2 cellular contexts compared by ENCODE assay signal in the genomic region with DNA sequence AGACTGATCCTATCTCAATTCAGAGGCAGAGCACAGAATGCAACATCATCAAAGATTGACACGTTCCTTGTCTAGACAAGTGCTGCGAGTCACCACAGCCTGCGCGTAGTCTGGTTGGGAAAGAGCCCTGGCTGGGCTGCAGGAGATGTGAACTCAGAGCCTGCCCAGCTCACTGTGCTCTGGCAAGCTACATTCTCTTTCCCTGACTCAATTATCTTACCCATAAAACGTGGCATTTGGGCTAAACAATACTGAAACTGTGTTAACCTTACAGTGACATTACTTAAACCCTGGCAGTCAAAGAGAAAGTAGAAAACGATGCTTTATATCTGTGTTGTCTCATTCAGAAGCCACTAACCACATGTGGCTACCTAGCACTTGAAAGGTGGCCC.
TF ChIP-seq lines count a peak whose summit lies in the region.

No MANE protein-coding gene starts in this region.

TF ChIP-seq in HepG2, 621 proteins besides CTCF, POLR2A, EP300 and RAD21:
- TF ChIP-seq, protein P1, sequence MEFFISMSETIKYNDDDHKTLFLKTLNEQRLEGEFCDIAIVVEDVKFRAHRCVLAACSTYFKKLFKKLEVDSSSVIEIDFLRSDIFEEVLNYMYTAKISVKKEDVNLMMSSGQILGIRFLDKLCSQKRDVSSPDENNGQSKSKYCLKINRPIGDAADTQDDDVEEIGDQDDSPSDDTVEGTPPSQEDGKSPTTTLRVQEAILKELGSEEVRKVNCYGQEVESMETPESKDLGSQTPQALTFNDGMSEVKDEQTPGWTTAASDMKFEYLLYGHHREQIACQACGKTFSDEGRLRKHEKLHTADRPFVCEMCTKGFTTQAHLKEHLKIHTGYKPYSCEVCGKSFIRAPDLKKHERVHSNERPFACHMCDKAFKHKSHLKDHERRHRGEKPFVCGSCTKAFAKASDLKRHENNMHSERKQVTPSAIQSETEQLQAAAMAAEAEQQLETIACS (CRISPR knock-in tag; IDR thresholded peaks at IDR 0.05): no peak
- TF ChIP-seq ZNF572 (CRISPR knock-in tag; IDR thresholded peaks at IDR 0.05) (no peak), XBP1 (CRISPR knock-in tag; IDR thresholded peaks at IDR 0.05) (no peak), KMT2B (CRISPR knock-in tag; IDR thresholded peaks at IDR 0.05) (no peak), ZNF33A (CRISPR knock-in tag; IDR thresholded peaks at IDR 0.05; ENCODE audit: borderline replicate concordance) (no peak), ZNF138 (CRISPR knock-in tag; IDR thresholded peaks at IDR 0.05; ENCODE audit: low read depth) (no peak), ZNF235 (CRISPR knock-in tag; IDR thresholded peaks at IDR 0.05; ENCODE audit: borderline replicate concordance) (no peak), SAFB2 (CRISPR knock-in tag; IDR thresholded peaks at IDR 0.05; ENCODE audit: borderline replicate concordance, low read depth) (no peak), ATF7 (IDR thresholded peaks at IDR 0.05) (no peak), ATF7 (CRISPR knock-in tag; IDR thresholded peaks at IDR 0.05) (no peak), ZNF761 (CRISPR knock-in tag; conservative IDR thresholded peaks at IDR 0.05) (no peak), TOE1 (CRISPR knock-in tag; IDR thresholded peaks at IDR 0.05) (no peak), NCOA1 (CRISPR knock-in tag; IDR thresholded peaks at IDR 0.05) (no peak), ZFP41 (CRISPR knock-in tag; IDR thresholded peaks at IDR 0.05; ENCODE audit: borderline replicate concordance) (no peak), ZNF75D (CRISPR knock-in tag; IDR thresholded peaks at IDR 0.05; ENCODE audit: borderline replicate concordance) (no peak), SMAD9 (CRISPR knock-in tag; IDR thresholded peaks at IDR 0.05) (no peak)
- TF ChIP-seq, protein P2, sequence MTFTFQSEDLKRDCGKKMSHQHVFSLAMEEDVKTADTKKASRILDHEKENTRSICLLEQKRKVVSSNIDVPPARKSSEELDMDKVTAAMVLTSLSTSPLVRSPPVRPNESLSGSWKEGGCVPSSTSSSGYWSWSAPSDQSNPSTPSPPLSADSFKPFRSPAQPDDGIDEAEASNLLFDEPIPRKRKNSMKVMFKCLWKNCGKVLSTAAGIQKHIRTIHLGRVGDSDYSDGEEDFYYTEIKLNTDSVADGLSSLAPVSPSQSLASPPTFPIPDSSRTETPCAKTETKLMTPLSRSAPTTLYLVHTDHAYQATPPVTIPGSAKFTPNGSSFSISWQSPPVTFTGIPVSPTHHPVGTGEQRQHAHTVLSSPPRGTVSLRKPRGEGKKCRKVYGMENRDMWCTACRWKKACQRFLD (CRISPR knock-in tag; IDR thresholded peaks at IDR 0.05; ENCODE audit: borderline replicate concordance): no peak
- TF ChIP-seq, protein P3, sequence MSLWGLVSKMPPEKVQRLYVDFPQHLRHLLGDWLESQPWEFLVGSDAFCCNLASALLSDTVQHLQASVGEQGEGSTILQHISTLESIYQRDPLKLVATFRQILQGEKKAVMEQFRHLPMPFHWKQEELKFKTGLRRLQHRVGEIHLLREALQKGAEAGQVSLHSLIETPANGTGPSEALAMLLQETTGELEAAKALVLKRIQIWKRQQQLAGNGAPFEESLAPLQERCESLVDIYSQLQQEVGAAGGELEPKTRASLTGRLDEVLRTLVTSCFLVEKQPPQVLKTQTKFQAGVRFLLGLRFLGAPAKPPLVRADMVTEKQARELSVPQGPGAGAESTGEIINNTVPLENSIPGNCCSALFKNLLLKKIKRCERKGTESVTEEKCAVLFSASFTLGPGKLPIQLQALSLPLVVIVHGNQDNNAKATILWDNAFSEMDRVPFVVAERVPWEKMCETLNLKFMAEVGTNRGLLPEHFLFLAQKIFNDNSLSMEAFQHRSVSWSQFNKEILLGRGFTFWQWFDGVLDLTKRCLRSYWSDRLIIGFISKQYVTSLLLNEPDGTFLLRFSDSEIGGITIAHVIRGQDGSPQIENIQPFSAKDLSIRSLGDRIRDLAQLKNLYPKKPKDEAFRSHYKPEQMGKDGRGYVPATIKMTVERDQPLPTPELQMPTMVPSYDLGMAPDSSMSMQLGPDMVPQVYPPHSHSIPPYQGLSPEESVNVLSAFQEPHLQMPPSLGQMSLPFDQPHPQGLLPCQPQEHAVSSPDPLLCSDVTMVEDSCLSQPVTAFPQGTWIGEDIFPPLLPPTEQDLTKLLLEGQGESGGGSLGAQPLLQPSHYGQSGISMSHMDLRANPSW (CRISPR knock-in tag; IDR thresholded peaks at IDR 0.05; ENCODE audit: borderline replicate concordance): no peak
- TF ChIP-seq, protein P4, sequence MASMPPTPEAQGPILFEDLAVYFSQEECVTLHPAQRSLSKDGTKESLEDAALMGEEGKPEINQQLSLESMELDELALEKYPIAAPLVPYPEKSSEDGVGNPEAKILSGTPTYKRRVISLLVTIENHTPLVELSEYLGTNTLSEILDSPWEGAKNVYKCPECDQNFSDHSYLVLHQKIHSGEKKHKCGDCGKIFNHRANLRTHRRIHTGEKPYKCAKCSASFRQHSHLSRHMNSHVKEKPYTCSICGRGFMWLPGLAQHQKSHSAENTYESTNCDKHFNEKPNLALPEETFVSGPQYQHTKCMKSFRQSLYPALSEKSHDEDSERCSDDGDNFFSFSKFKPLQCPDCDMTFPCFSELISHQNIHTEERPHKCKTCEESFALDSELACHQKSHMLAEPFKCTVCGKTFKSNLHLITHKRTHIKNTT (CRISPR knock-in tag; IDR thresholded peaks at IDR 0.05): no peak
- TF ChIP-seq, protein P5, sequence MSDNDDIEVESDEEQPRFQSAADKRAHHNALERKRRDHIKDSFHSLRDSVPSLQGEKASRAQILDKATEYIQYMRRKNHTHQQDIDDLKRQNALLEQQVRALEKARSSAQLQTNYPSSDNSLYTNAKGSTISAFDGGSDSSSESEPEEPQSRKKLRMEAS (IDR thresholded peaks at IDR 0.05): no peak

TF ChIP-seq in WTC11, 78 proteins besides CTCF, POLR2A, EP300 and RAD21 (continued from another document):
- TF ChIP-seq, protein P6, sequence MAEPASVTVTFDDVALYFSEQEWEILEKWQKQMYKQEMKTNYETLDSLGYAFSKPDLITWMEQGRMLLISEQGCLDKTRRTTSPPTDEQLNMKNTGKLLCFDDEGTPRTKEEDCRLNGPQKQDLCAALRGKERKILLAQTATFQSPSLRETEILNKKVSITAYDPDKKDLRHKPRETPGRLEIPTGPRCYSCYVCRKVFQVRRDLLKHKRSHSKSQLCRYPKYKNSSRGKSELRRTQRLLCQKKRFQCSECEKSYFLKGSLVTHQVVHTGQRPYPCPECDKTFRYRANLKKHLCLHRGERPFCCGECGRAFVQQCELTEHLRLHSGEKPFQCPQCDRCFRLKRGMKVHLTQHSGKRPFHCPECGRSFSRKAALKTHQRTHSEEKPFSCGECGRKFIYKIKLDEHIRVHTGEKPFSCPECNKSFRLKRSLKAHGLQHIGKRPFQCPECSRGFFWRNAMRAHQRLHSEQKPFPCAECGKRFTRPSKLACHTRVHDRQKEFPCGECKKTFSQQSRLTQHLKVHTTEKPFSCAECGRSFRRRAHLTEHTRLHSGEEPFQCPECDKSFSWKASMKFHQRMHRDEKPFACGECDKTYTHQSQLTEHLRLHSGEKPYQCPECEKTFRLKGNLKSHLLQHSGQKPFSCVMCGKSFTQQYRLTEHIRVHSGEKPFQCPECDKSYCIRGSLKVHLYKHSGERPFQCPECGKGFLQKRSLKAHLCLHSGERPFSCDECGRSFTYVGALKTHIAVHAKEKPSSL (CRISPR knock-in tag; conservative IDR thresholded peaks at IDR 0.05): no peak
- no peak for TF ChIP-seq MYBL2 (CRISPR knock-in tag; IDR thresholded peaks at IDR 0.05)
- TF ChIP-seq, protein P7, sequence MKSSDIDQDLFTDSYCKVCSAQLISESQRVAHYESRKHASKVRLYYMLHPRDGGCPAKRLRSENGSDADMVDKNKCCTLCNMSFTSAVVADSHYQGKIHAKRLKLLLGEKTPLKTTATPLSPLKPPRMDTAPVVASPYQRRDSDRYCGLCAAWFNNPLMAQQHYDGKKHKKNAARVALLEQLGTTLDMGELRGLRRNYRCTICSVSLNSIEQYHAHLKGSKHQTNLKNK (CRISPR knock-in tag; IDR thresholded peaks at IDR 0.05): no peak
- no peak for TF ChIP-seq GTF2I (CRISPR knock-in tag; conservative IDR thresholded peaks at IDR 0.05)
- no peak for TF ChIP-seq ZNF219 (CRISPR knock-in tag; IDR thresholded peaks at IDR 0.05; ENCODE audit: borderline replicate concordance)
- TF ChIP-seq, protein P8, sequence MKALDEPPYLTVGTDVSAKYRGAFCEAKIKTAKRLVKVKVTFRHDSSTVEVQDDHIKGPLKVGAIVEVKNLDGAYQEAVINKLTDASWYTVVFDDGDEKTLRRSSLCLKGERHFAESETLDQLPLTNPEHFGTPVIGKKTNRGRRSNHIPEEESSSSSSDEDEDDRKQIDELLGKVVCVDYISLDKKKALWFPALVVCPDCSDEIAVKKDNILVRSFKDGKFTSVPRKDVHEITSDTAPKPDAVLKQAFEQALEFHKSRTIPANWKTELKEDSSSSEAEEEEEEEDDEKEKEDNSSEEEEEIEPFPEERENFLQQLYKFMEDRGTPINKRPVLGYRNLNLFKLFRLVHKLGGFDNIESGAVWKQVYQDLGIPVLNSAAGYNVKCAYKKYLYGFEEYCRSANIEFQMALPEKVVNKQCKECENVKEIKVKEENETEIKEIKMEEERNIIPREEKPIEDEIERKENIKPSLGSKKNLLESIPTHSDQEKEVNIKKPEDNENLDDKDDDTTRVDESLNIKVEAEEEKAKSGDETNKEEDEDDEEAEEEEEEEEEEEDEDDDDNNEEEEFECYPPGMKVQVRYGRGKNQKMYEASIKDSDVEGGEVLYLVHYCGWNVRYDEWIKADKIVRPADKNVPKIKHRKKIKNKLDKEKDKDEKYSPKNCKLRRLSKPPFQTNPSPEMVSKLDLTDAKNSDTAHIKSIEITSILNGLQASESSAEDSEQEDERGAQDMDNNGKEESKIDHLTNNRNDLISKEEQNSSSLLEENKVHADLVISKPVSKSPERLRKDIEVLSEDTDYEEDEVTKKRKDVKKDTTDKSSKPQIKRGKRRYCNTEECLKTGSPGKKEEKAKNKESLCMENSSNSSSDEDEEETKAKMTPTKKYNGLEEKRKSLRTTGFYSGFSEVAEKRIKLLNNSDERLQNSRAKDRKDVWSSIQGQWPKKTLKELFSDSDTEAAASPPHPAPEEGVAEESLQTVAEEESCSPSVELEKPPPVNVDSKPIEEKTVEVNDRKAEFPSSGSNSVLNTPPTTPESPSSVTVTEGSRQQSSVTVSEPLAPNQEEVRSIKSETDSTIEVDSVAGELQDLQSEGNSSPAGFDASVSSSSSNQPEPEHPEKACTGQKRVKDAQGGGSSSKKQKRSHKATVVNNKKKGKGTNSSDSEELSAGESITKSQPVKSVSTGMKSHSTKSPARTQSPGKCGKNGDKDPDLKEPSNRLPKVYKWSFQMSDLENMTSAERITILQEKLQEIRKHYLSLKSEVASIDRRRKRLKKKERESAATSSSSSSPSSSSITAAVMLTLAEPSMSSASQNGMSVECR (CRISPR knock-in tag; IDR thresholded peaks at IDR 0.05; ENCODE audit: borderline replicate concordance): no peak
- TF ChIP-seq, protein P9, sequence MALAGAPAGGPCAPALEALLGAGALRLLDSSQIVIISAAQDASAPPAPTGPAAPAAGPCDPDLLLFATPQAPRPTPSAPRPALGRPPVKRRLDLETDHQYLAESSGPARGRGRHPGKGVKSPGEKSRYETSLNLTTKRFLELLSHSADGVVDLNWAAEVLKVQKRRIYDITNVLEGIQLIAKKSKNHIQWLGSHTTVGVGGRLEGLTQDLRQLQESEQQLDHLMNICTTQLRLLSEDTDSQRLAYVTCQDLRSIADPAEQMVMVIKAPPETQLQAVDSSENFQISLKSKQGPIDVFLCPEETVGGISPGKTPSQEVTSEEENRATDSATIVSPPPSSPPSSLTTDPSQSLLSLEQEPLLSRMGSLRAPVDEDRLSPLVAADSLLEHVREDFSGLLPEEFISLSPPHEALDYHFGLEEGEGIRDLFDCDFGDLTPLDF (CRISPR knock-in tag; IDR thresholded peaks at IDR 0.05): no peak
- TF ChIP-seq HMGA2 (CRISPR knock-in tag; IDR thresholded peaks at IDR 0.05): no peak
- no peak for TF ChIP-seq TCF7 (CRISPR knock-in tag; IDR thresholded peaks at IDR 0.05; ENCODE audit: low read depth)
- no peak for TF ChIP-seq ESRRA (CRISPR knock-in tag; IDR thresholded peaks at IDR 0.05; ENCODE audit: borderline replicate concordance)
- TF ChIP-seq CBFB (CRISPR knock-in tag; IDR thresholded peaks at IDR 0.05; ENCODE audit: low read depth): no peak
- TF ChIP-seq TP53 (CRISPR knock-in tag; IDR thresholded peaks at IDR 0.05): no peak
- TF ChIP-seq, protein P10, sequence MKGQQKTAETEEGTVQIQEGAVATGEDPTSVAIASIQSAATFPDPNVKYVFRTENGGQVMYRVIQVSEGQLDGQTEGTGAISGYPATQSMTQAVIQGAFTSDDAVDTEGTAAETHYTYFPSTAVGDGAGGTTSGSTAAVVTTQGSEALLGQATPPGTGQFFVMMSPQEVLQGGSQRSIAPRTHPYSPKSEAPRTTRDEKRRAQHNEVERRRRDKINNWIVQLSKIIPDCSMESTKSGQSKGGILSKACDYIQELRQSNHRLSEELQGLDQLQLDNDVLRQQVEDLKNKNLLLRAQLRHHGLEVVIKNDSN (CRISPR knock-in tag; IDR thresholded peaks at IDR 0.05): no peak
- TF ChIP-seq ETV6 (CRISPR knock-in tag; IDR thresholded peaks at IDR 0.05): no peak
